Comparison of ENCODE assay signal across 1 cellular context in genomic region chr6:44001318-44001868, GRCh38.
A peak's percentile ranks its signal among the peaks of the same experiment; 100 is the strongest.
TF ChIP-seq lines count a peak whose summit lies in the region.

No MANE protein-coding gene starts in this region.

TF ChIP-seq in K562, 482 proteins besides CTCF, POLR2A, EP300 and RAD21 (continued from another document):
- TF ChIP-seq, protein P1, sequence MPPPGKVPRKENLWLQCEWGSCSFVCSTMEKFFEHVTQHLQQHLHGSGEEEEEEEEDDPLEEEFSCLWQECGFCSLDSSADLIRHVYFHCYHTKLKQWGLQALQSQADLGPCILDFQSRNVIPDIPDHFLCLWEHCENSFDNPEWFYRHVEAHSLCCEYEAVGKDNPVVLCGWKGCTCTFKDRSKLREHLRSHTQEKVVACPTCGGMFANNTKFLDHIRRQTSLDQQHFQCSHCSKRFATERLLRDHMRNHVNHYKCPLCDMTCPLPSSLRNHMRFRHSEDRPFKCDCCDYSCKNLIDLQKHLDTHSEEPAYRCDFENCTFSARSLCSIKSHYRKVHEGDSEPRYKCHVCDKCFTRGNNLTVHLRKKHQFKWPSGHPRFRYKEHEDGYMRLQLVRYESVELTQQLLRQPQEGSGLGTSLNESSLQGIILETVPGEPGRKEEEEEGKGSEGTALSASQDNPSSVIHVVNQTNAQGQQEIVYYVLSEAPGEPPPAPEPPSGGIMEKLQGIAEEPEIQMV (tag; conservative IDR thresholded peaks at IDR 0.05; ENCODE audit: low read depth) = no peak
- TF ChIP-seq LCOR (CRISPR knock-in tag; IDR thresholded peaks at IDR 0.05) = no peak
- no peak for TF ChIP-seq RBM14 (IDR thresholded peaks at IDR 0.05; ENCODE audit: borderline replicate concordance, insufficient read depth, low read depth, low read length)
- TF ChIP-seq BHLHE40 (IDR thresholded peaks at IDR 0.05; ENCODE audit: low read length) = no peak
- TF ChIP-seq ZNF398 (CRISPR knock-in tag; IDR thresholded peaks at IDR 0.05) = no peak
- no peak for TF ChIP-seq TEAD4 (IDR thresholded peaks at IDR 0.05; ENCODE audit: low read length)
- TF ChIP-seq TEAD4 (CRISPR knock-in tag; IDR thresholded peaks at IDR 0.05; ENCODE audit: borderline replicate concordance) = no peak
- TF ChIP-seq MTF1 (CRISPR knock-in tag; IDR thresholded peaks at IDR 0.05; ENCODE audit: borderline replicate concordance) = no peak
- TF ChIP-seq EP400 (IDR thresholded peaks at IDR 0.05) = no peak
- TF ChIP-seq CBX3 (IDR thresholded peaks at IDR 0.05; ENCODE audit: borderline replicate concordance in 1 of 2, low read length in 2 of 2) = peak in 1 of 2 experiments; percentile 67; a peak in 1 of 3 replicates
- no peak for TF ChIP-seq PHF21A (IDR thresholded peaks at IDR 0.05; ENCODE audit: borderline replicate concordance, low read depth)
- peak; percentile 49; the same call in 1 of the 2 replicates for TF ChIP-seq NR2C1 (IDR thresholded peaks at IDR 0.05)
- peak; percentile 69 for TF ChIP-seq NR2C1 (tag; IDR thresholded peaks at IDR 0.05)
- TF ChIP-seq, protein P2, sequence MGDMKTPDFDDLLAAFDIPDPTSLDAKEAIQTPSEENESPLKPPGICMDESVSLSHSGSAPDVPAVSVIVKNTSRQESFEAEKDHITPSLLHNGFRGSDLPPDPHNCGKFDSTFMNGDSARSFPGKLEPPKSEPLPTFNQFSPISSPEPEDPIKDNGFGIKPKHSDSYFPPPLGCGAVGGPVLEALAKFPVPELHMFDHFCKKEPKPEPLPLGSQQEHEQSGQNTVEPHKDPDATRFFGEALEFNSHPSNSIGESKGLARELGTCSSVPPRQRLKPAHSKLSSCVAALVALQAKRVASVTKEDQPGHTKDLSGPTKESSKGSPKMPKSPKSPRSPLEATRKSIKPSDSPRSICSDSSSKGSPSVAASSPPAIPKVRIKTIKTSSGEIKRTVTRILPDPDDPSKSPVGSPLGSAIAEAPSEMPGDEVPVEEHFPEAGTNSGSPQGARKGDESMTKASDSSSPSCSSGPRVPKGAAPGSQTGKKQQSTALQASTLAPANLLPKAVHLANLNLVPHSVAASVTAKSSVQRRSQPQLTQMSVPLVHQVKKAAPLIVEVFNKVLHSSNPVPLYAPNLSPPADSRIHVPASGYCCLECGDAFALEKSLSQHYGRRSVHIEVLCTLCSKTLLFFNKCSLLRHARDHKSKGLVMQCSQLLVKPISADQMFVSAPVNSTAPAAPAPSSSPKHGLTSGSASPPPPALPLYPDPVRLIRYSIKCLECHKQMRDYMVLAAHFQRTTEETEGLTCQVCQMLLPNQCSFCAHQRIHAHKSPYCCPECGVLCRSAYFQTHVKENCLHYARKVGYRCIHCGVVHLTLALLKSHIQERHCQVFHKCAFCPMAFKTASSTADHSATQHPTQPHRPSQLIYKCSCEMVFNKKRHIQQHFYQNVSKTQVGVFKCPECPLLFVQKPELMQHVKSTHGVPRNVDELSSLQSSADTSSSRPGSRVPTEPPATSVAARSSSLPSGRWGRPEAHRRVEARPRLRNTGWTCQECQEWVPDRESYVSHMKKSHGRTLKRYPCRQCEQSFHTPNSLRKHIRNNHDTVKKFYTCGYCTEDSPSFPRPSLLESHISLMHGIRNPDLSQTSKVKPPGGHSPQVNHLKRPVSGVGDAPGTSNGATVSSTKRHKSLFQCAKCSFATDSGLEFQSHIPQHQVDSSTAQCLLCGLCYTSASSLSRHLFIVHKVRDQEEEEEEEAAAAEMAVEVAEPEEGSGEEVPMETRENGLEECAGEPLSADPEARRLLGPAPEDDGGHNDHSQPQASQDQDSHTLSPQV (IDR thresholded peaks at IDR 0.05) = peak; percentile 29; the same call in 1 of the 2 replicates
- TF ChIP-seq, protein P3, sequence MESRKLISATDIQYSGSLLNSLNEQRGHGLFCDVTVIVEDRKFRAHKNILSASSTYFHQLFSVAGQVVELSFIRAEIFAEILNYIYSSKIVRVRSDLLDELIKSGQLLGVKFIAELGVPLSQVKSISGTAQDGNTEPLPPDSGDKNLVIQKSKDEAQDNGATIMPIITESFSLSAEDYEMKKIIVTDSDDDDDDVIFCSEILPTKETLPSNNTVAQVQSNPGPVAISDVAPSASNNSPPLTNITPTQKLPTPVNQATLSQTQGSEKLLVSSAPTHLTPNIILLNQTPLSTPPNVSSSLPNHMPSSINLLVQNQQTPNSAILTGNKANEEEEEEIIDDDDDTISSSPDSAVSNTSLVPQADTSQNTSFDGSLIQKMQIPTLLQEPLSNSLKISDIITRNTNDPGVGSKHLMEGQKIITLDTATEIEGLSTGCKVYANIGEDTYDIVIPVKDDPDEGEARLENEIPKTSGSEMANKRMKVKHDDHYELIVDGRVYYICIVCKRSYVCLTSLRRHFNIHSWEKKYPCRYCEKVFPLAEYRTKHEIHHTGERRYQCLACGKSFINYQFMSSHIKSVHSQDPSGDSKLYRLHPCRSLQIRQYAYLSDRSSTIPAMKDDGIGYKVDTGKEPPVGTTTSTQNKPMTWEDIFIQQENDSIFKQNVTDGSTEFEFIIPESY (CRISPR knock-in tag; IDR thresholded peaks at IDR 0.05) = peak; percentile 99
- peak in 1 of 2 experiments; percentile 83; a peak in 2 of 4 replicates for TF ChIP-seq MAZ (CRISPR knock-in tag; conservative IDR thresholded peaks at IDR 0.05 in 1 of 2, IDR thresholded peaks at IDR 0.05 in 1 of 2)
- TF ChIP-seq TRIM24 (IDR thresholded peaks at IDR 0.05) = peak; percentile 67 to 84
